In the genomic region with DNA sequence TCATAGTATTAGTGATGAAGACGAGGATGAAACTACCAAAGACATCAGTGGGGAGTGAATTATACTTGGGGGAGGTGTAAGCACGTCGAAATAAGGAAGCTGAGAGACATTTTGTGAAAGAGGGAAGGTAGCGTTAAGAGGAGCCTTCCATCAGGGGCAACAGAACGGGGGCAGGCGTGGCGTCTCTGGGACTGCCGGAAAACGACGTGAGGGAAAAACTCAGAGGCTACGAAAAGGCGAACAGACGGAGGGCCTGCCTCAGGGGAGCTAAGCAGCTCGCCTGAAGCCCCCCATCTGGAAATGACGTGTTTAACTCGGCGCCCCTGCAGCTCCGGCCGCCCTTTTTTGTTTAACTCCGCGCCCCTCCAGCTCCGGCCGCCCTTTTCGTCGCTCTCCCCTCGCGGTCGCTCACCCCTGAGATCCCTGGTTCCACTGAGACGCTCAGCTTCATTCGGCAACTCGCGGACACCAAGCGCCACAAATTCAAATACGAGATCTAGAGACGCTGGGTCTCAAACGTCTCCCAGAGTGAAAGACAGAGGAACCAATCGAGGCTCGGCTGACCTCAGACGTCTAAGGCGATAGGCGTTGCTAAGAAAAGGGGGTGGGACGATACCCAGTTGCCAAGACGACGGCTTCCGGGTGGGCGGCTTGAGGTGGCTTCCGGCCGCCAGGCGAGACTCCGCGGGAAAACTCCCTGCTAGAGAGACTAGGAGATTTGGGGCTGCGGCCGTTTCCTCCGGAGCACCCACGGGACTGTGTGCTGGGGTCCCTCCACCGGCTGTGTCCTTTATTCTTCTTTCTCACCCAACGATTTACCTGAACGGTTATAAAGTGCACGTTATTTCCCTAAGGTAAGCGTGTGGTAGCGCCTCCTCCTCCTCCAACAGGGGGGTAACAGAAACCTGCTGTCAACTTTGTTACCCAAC, we compare ENCODE assay signal across 8 cellular contexts.
DNase-seq lines count a peak whose midpoint lies in the region; ATAC-seq, FAIRE-seq and TF ChIP-seq lines count a peak whose summit lies in the region.

No MANE protein-coding gene starts in this region.

- no peaks in the 10 kb centered on the region for H3K36me3 Mint-ChIP-seq in activated CD4-positive, alpha-beta T cell treated with anti-CD3 and anti-CD28 coated beads for 36 hours (ENCODE audit: low read depth)

- H3K4me1 Mint-ChIP-seq in activated CD4-positive, alpha-beta T cell treated with anti-CD3 and anti-CD28 coated beads for 36 hours: peaks cover 13% of the 10 kb centered on the region

- ATAC-seq in HG03442 (IDR thresholded peaks at IDR 0.05; ENCODE audit: unreplicated experiment): peak; percentile 99
- ATAC-seq in activated CD4-positive, alpha-beta T cell treated with anti-CD3 and anti-CD28 coated beads for 36 hours: peak; percentile 100

- H3K27me3 ChIP-seq in BJ (ENCODE audit: control insufficient read depth, insufficient read depth, low read length): no peaks in the 10 kb centered on the region
- no peaks in the 10 kb centered on the region for H3K27me3 ChIP-seq in colonic mucosa

- POLR2A ChIA-PET in BJ (lab: Charles Lee): no interaction called here
- POLR2A ChIA-PET in activated CD4-positive, alpha-beta T cell treated with anti-CD3 and anti-CD28 coated beads for 36 hours (lab: Charles Lee): interaction anchor here (0.6 kb wide), 1 partner anchor 1706 kb away, joined by 6 read pairs; no protein-coding TSS in a partner anchor

- H3K9me3 Mint-ChIP-seq in activated CD4-positive, alpha-beta T cell treated with anti-CD3 and anti-CD28 coated beads for 36 hours (ENCODE audit: low read depth): no peaks in the 10 kb centered on the region

- H3K4me1 ChIP-seq in colonic mucosa: no peaks in the 10 kb centered on the region

- TF ChIP-seq CTCF in BJ (IDR thresholded peaks at IDR 0.05; ENCODE audit: insufficient read depth, low read depth, low read length) (0 out of 2 replicates have a peak, but pooled peaks have one; percentile 20), colonic mucosa (IDR thresholded peaks at IDR 0.05) (no peak)

- H3K27ac ChIP-seq in colonic mucosa: peak overlapping the region; percentile 37

- H3K4me3 ChIP-seq in BJ (ENCODE audit: low read depth, low read length) (peak overlapping the region; percentile 86), colonic mucosa (peak overlapping the region; percentile 96)

- CTCF ChIA-PET in BJ (lab: Yijun Ruan, JAX): interaction anchor here (0.6 kb wide), 1 partner anchor 17 kb away, joined by 3 read pairs; no protein-coding TSS in a partner anchor
- CTCF ChIA-PET in activated CD4-positive, alpha-beta T cell treated with anti-CD3 and anti-CD28 coated beads for 36 hours (lab: Charles Lee): interaction anchor here (0.6 kb wide), 1 partner anchor 263 kb away, joined by 3 read pairs; no protein-coding TSS in a partner anchor

- peak; percentile 97 for FAIRE-seq in GM19239 (lab: Jason Lieb, UNC)

- H3K36me3 ChIP-seq in BJ (ENCODE audit: control insufficient read depth, insufficient read depth, low read length): no peaks in the 10 kb centered on the region
- H3K36me3 ChIP-seq in colonic mucosa: no peaks in the 10 kb centered on the region

- no peaks in the 10 kb centered on the region for H3K9me3 ChIP-seq in colonic mucosa

- H3K9ac ChIP-seq in colonic mucosa (ENCODE audit: low read depth in 2 of 2, low read length in 2 of 2): peak overlapping the region; percentile 44 to 60

- H3K4me3 Mint-ChIP-seq in activated CD4-positive, alpha-beta T cell treated with anti-CD3 and anti-CD28 coated beads for 36 hours: peak overlapping the region; percentile 99

- intact Hi-C loops in activated CD4-positive, alpha-beta T cell treated with anti-CD3 and anti-CD28 coated beads for 36 hours (cut with DNase I, micrococcal nuclease): loop anchor here in 1 of 2 experiments (1.0 to 10.0 kb wide), 9 partner anchors 123 to 1700 kb away; a partner anchor contains a TSS
- intact Hi-C loops in colonic mucosa (cut with DNase I): no loop called here

- peaks cover 4% of the 10 kb centered on the region for H3K27me3 Mint-ChIP-seq in activated CD4-positive, alpha-beta T cell treated with anti-CD3 and anti-CD28 coated beads for 36 hours

- peak; percentile 96 for DNase-seq in BJ (ENCODE audit: low read depth)
- peak; percentile 82 for DNase-seq in GM19239 (ENCODE audit: insufficient read length, low spot score)
- peak; percentile 90 for DNase-seq in NCI-H510A treated with DMSO at 0.1 percent for 48 hours (lab: John Stamatoyannopoulos, UW)
- DNase-seq in activated CD4-positive, alpha-beta T cell treated with anti-CD3 and anti-CD28 coated beads for 36 hours: peak; percentile 97
- DNase-seq in colonic mucosa: peak; percentile 98
- DNase-seq in kidney tubule cell (ENCODE audit: low spot score): peak; percentile 98
- peak; percentile 90 to 92 (median 90) for DNase-seq in stimulated activated CD4-positive, alpha-beta T cell treated with anti-CD3 and anti-CD28 coated beads, Interleukin-1b, Interleukin-23, amount 100 ng/mL, for 24 hours (ENCODE audit: low read depth in 4 of 4, low spot score in 1 of 4)

- H3K27ac Mint-ChIP-seq in activated CD4-positive, alpha-beta T cell treated with anti-CD3 and anti-CD28 coated beads for 36 hours: peak overlapping the region; percentile 96

Comparison
In these comparisons a context has a peak if more than half of its experiments do, and no peak if none do; other contexts are left out.
1. Peak in every context shown above with its lines: DNase-seq, ATAC-seq, H3K4me3 ChIP-seq and H3K27ac ChIP-seq.